Comparison of ENCODE assay signal across 18 cellular contexts in the genomic region with DNA sequence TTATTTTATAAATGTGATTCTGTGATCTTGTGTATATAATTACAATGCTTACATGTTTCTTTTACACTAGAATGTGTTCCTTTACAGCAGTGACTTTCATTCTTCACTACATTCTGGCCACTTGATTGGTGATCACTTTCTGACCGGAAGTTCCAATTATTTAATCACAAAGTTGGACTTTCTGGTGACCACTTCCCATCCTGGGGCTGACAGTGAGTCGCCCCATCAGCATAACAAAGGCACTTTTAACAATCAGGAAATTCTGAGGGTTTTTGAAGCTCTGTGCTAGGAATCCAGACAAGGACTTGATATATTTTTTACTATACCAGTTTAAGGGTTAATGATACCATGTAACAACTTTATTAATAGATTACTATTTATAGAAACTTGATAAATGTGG.
DNase-seq lines count a peak whose midpoint lies in the region; TF ChIP-seq lines count a peak whose summit lies in the region.
"Had no signal": no experiment of that assay in that cellular context is flagged by ENCODE, and none has a peak within 500 bp of the region (broad histone marks: within the 10 kb centered on the region; RNA-seq: fewer than 3 reads in every experiment).

No MANE protein-coding gene starts in this region.

- peaks cover 17% of the 10 kb centered on the region for H3K4me1 Mint-ChIP-seq in osteocyte (ENCODE audit: unreplicated experiment)

- H3K9me3 ChIP-seq in iPS DF 6.9 (ENCODE audit: control insufficient read depth, insufficient read depth, low read length) (no peaks in the 10 kb centered on the region), ascending aorta (no peaks in the 10 kb centered on the region)
- H3K9me3 ChIP-seq: HAP-1 had no signal

- H3K36me3 Mint-ChIP-seq in osteocyte (ENCODE audit: unreplicated experiment): no peaks in the 10 kb centered on the region

- no peaks in the 10 kb centered on the region for H3K36me3 ChIP-seq in iPS DF 6.9 (ENCODE audit: control insufficient read depth, insufficient read depth, low read length)
- no peaks in the 10 kb centered on the region for H3K36me3 ChIP-seq in ascending aorta
- H3K36me3 ChIP-seq: HAP-1 had no signal

- no peak overlapping the region for H3K4me3 ChIP-seq in cardiac fibroblast (replicated peaks in 1 of 2; ENCODE audit: low read depth in 2 of 2, low read length in 2 of 2)
- H3K4me3 ChIP-seq in iPS DF 6.9 (ENCODE audit: low read length): no peak overlapping the region
- no peak overlapping the region for H3K4me3 ChIP-seq in ascending aorta
- H3K4me3 ChIP-seq: HAP-1, skin epidermis had no signal

- intact Hi-C loops in ascending aorta (cut with DNase I): no loop called here

- no peaks in the 10 kb centered on the region for H3K9me3 Mint-ChIP-seq in osteocyte (ENCODE audit: unreplicated experiment)
- H3K9me3 Mint-ChIP-seq: stimulated activated naive CD8-positive, alpha-beta T cell treated with anti-CD3 and anti-CD28 coated beads, Interleukin-15, amount 100 ng/mL, for 72 hours; T-helper 2 cell treated with Interferon-gamma antibody and Interleukin-4, amounts not matched to agents 5 μg/mL and 100 μg/mL, for 36 hours had no signal

- H3K27me3 Mint-ChIP-seq in osteocyte (ENCODE audit: unreplicated experiment): no peaks in the 10 kb centered on the region
- H3K27me3 Mint-ChIP-seq: stimulated activated naive CD8-positive, alpha-beta T cell treated with anti-CD3 and anti-CD28 coated beads, Interleukin-15, amount 100 ng/mL, for 72 hours had no signal

- no peaks in the 10 kb centered on the region for H3K27me3 ChIP-seq in iPS DF 6.9 (ENCODE audit: control insufficient read depth, insufficient read depth, low read length)
- H3K27me3 ChIP-seq in ascending aorta: no peaks in the 10 kb centered on the region

- H3K27ac Mint-ChIP-seq in osteocyte (ENCODE audit: unreplicated experiment): no peak overlapping the region
- H3K27ac Mint-ChIP-seq: stimulated activated naive CD8-positive, alpha-beta T cell treated with anti-CD3 and anti-CD28 coated beads, Interleukin-15, amount 100 ng/mL, for 72 hours; T-helper 2 cell treated with Interferon-gamma antibody and Interleukin-4, amounts not matched to agents 5 μg/mL and 100 μg/mL, for 36 hours had no signal

- H3K27ac ChIP-seq in iPS DF 6.9 (ENCODE audit: low read length) (no peak overlapping the region), ascending aorta (no peak overlapping the region)

- H3K4me3 Mint-ChIP-seq in osteocyte (ENCODE audit: unreplicated experiment): no peak overlapping the region
- H3K4me3 Mint-ChIP-seq: stimulated activated naive CD8-positive, alpha-beta T cell treated with anti-CD3 and anti-CD28 coated beads, Interleukin-15, amount 100 ng/mL, for 72 hours; T-helper 2 cell treated with Interferon-gamma antibody and Interleukin-4, amounts not matched to agents 5 μg/mL and 100 μg/mL, for 36 hours had no signal

- peak; percentile 5 for DNase-seq in AG08396 (ENCODE audit: low spot score)
- DNase-seq in HT1080 (ENCODE audit: low read depth): peak; percentile 73
- DNase-seq in cardiac fibroblast (ENCODE audit: low read depth in 2 of 2): peak; percentile 20 to 22
- DNase-seq in iPS DF 6.9 (ENCODE audit: low read depth, low spot score): peak; percentile 9
- no peak for DNase-seq in retina
- DNase-seq in ascending aorta (ENCODE audit: low spot score in 2 of 2): no peak
- DNase-seq in osteocyte (ENCODE audit: extremely low spot score, unreplicated experiment): no peak
- DNase-seq in stimulated activated CD4-positive, alpha-beta T cell treated with anti-CD3 and anti-CD28 coated beads, Interleukin-4, amount 100 ng/mL, for 24 hours: no peak
- DNase-seq: activated CD4-positive, alpha-beta T cell treated with anti-CD3 and anti-CD28 coated beads for 48 hours; activated T-cell treated with anti-CD3 and anti-CD28 coated beads, Interleukin-2, amount 50 U/mL, for 1 hour; AML-193; DMS 273 treated with DMSO at 0.1 percent for 48 hours; KG1; NCI-H524 treated with DMSO at 0.1 percent for 48 hours; stimulated activated naive CD8-positive, alpha-beta T cell treated with anti-CD3 and anti-CD28 coated beads, Interleukin-15, amount 100 ng/mL, for 72 hours had no signal

- no peaks in the 10 kb centered on the region; the same call in 1 of the 2 replicates for H3K4me1 ChIP-seq in iPS DF 6.9 (ENCODE audit: control insufficient read depth, insufficient read depth, low read length)
- no peaks in the 10 kb centered on the region for H3K4me1 ChIP-seq in ascending aorta

- TF ChIP-seq CTCF in cardiac fibroblast (IDR thresholded peaks at IDR 0.05; ENCODE audit: low read depth, low read length): no peak
- no peak for TF ChIP-seq CTCF in ascending aorta (IDR thresholded peaks at IDR 0.05)
- TF ChIP-seq CTCF in osteocyte (IDR thresholded peaks at IDR 0.05): no peak

- no CpG with 5 or more reads among the region's 2 CpGs for WGBS in iPS DF 6.9 (ENCODE audit: insufficient coverage, insufficient read length)

Comparison
In these comparisons a context has a peak if more than half of its experiments do, and no peak if none do; other contexts are left out.
1. DNase-seq: peak in AG08396 (single experiment), HT1080 (single experiment), cardiac fibroblast (2 of 2) and iPS DF 6.9 (single experiment); none in retina (single experiment), ascending aorta (0 of 2), osteocyte (single experiment) and stimulated activated CD4-positive, alpha-beta T cell treated with anti-CD3 and anti-CD28 coated beads, Interleukin-4, amount 100 ng/mL, for 24 hours (single experiment).